Comparison of ENCODE assay signal across 20 cellular contexts in genomic region chr5:180212363-180213255, GRCh38. TPM values are rescaled to one million over a fixed set of nuclear protein-coding genes. Genes with fewer than 3 reads are reported as not detected.
DNase-seq lines count a peak whose midpoint lies in the region; ATAC-seq and TF ChIP-seq lines count a peak whose summit lies in the region.
"Had no signal": no experiment of that assay in that cellular context is flagged by ENCODE, and none has a peak within 500 bp of the region (broad histone marks: within the 10 kb centered on the region; RNA-seq: fewer than 3 reads in every experiment).

No MANE protein-coding gene starts in this region.

- 74% methylated on average over 19 of the region's 19 CpGs for whole genome bisulfite sequencing in hepatocyte (ENCODE audit: low lambda C conversion rate, missing lambda C conversion rate)

- H3K79me2 ChIP-seq in hepatocyte, result no peaks in the 10 kb centered on the region

- no peak for ATAC-seq in upper lobe of right lung
- ATAC-seq in GM21576 (IDR thresholded peaks at IDR 0.05; ENCODE audit: unreplicated experiment), result no peak
- ATAC-seq: heart right ventricle; stimulated activated naive CD8-positive, alpha-beta T cell treated with anti-CD3 and anti-CD28 coated beads, Interleukin-15, amount 100 ng/mL, for 72 hours had no signal

- peaks cover 26% of the 10 kb centered on the region for H3K27me3 Mint-ChIP-seq in activated naive CD4-positive, alpha-beta T cell treated with anti-CD3 and anti-CD28 coated beads for 36 hours (ENCODE audit: low read depth)

- H3K4me3 Mint-ChIP-seq in activated naive CD4-positive, alpha-beta T cell treated with anti-CD3 and anti-CD28 coated beads for 36 hours, result no peak overlapping the region
- H3K4me3 Mint-ChIP-seq: activated CD4-positive, alpha-beta T cell treated with anti-CD3 and anti-CD28 coated beads, Interleukin-2, amount 10 ng/mL, durations not matched to agents 7 days and 5 days; activated naive CD8-positive, alpha-beta T cell; CD4-positive, alpha-beta memory T cell; stimulated activated naive CD8-positive, alpha-beta T cell treated with anti-CD3 and anti-CD28 coated beads, Interleukin-15, amount 100 ng/mL, for 72 hours had no signal

- TF ChIP-seq CTCF in hepatocyte (IDR thresholded peaks at IDR 0.05; ENCODE audit: poor library complexity), result no peak
- TF ChIP-seq CTCF in upper lobe of right lung (IDR thresholded peaks at IDR 0.05), result no peak

- no peaks in the 10 kb centered on the region for H3K36me3 Mint-ChIP-seq in activated naive CD4-positive, alpha-beta T cell treated with anti-CD3 and anti-CD28 coated beads for 36 hours (ENCODE audit: low read depth)
- H3K36me3 Mint-ChIP-seq: activated naive CD8-positive, alpha-beta T cell had no signal

- H3K4me1 Mint-ChIP-seq in activated naive CD4-positive, alpha-beta T cell treated with anti-CD3 and anti-CD28 coated beads for 36 hours (ENCODE audit: low read depth), result peaks cover 5% of the 10 kb centered on the region

- no peak overlapping the region for H3K27ac Mint-ChIP-seq in activated naive CD4-positive, alpha-beta T cell treated with anti-CD3 and anti-CD28 coated beads for 36 hours
- H3K27ac Mint-ChIP-seq: activated CD4-positive, alpha-beta T cell treated with anti-CD3 and anti-CD28 coated beads, Interleukin-2, amount 10 ng/mL, durations not matched to agents 7 days and 5 days; activated naive CD8-positive, alpha-beta T cell; stimulated activated naive CD8-positive, alpha-beta T cell treated with anti-CD3 and anti-CD28 coated beads, Interleukin-15, amount 100 ng/mL, for 72 hours had no signal

- H2AFZ ChIP-seq in hepatocyte, result no peak overlapping the region

- DNase-seq in NCI-H2196 (lab: John Stamatoyannopoulos, UW; ENCODE audit: unreplicated experiment), result peak; percentile 28
- no peak for DNase-seq in NCI-H2196 treated with DMSO at 0.1 percent for 48 hours (lab: John Stamatoyannopoulos, UW; ENCODE audit: unreplicated experiment)
- peak; percentile 46 for DNase-seq in UCSD-AML1 (lab: John Stamatoyannopoulos, UW; ENCODE audit: unreplicated experiment)
- peak; percentile 54 for DNase-seq in hepatocyte (ENCODE audit: low spot score)
- DNase-seq in upper lobe of right lung, result peak; percentile 58
- no peak for DNase-seq in activated naive CD4-positive, alpha-beta T cell treated with anti-CD3 and anti-CD28 coated beads for 36 hours
- DNase-seq in LoVo (ENCODE audit: low spot score), result no peak
- DNase-seq: activated CD4-positive, alpha-beta T cell treated with anti-CD3 and anti-CD28 coated beads, Interleukin-2, amount 10 ng/mL, durations not matched to agents 7 days and 5 days; activated T-cell treated with anti-CD3 and anti-CD28 coated beads, Interleukin-2, amount 50 U/mL, for 1 hour; CD4-positive, alpha-beta memory T cell; erythroblast; heart right ventricle; mammary epithelial cell; NCI-H446 treated with DMSO at 0.1 percent for 48 hours; retina; stimulated activated naive CD8-positive, alpha-beta T cell treated with anti-CD3 and anti-CD28 coated beads, Interleukin-15, amount 100 ng/mL, for 72 hours had no signal

- no peaks in the 10 kb centered on the region for H4K20me1 ChIP-seq in hepatocyte (ENCODE audit: insufficient read depth, poor library complexity, severe bottlenecking)

- H3K27me3 ChIP-seq in hepatocyte (peaks cover 9% of the 10 kb centered on the region), upper lobe of right lung (peaks cover 13% of the 10 kb centered on the region)

- H3K4me3 ChIP-seq in hepatocyte, result no peak overlapping the region
- H3K4me3 ChIP-seq in upper lobe of right lung, result no peak overlapping the region
- H3K4me3 ChIP-seq: heart right ventricle had no signal

- no peak overlapping the region for H3K27ac ChIP-seq in hepatocyte
- no peak overlapping the region for H3K27ac ChIP-seq in upper lobe of right lung
- H3K27ac ChIP-seq: heart right ventricle had no signal

- no peaks in the 10 kb centered on the region for H3K9me3 ChIP-seq in hepatocyte (ENCODE audit: low read depth)
- H3K9me3 ChIP-seq in upper lobe of right lung, result peaks cover 3% of the 10 kb centered on the region

- intact Hi-C loops in upper lobe of right lung (cut with DNase I), result no loop called here
- intact Hi-C loops in activated naive CD4-positive, alpha-beta T cell treated with anti-CD3 and anti-CD28 coated beads for 36 hours (cut with micrococcal nuclease), result no loop called here

- H3K4me2 ChIP-seq in hepatocyte, result no peak overlapping the region

- H3K36me3 ChIP-seq in hepatocyte (replicated peaks; ENCODE audit: insufficient read depth, low read depth), result no peaks in the 10 kb centered on the region
- H3K36me3 ChIP-seq in upper lobe of right lung, result no peaks in the 10 kb centered on the region
- H3K36me3 ChIP-seq: heart right ventricle had no signal

- H3K9me3 Mint-ChIP-seq in activated naive CD4-positive, alpha-beta T cell treated with anti-CD3 and anti-CD28 coated beads for 36 hours, result peaks cover 14% of the 10 kb centered on the region

- H3K4me1 ChIP-seq in hepatocyte (ENCODE audit: insufficient read depth) (peaks cover 4% of the 10 kb centered on the region), upper lobe of right lung (no peaks in the 10 kb centered on the region)

- CTCF ChIA-PET in activated naive CD4-positive, alpha-beta T cell treated with anti-CD3 and anti-CD28 coated beads for 36 hours (lab: Charles Lee), result no interaction called here

- H3K9me2 ChIP-seq in hepatocyte (replicated peaks; ENCODE audit: insufficient read depth), result no peaks in the 10 kb centered on the region

RNA-seq across cellular contexts. Expression of gene RASGEF1C, which starts 3.6 kb away (rescaled TPM):
- total RNA-seq in hepatocyte (not detected in 2 replicates), upper lobe of right lung (not detected)
- not detected in 2 replicates for polyA plus RNA-seq in hepatocyte
- not detected for total RNA-seq in activated naive CD4-positive, alpha-beta T cell treated with anti-CD3 and anti-CD28 coated beads for 36 hours
- total RNA-seq: A673; activated CD4-positive, alpha-beta T cell treated with anti-CD3 and anti-CD28 coated beads, Interleukin-2, amount 10 ng/mL, durations not matched to agents 7 days and 5 days; CD4-positive, alpha-beta memory T cell; HT-29 had no signal
- polyA plus RNA-seq: CD4-positive, alpha-beta memory T cell; mammary epithelial cell had no signal

Comparison
In these comparisons a context has a peak if more than half of its experiments do, and no peak if none do; other contexts are left out.
1. DNase-seq: peak in NCI-H2196 (single experiment), UCSD-AML1 (single experiment), hepatocyte (single experiment) and upper lobe of right lung (single experiment); none in NCI-H2196 treated with DMSO at 0.1 percent for 48 hours (single experiment), activated naive CD4-positive, alpha-beta T cell treated with anti-CD3 and anti-CD28 coated beads for 36 hours (single experiment) and LoVo (single experiment).